ENCODE assay signal across 23 cellular contexts in the genomic region with DNA sequence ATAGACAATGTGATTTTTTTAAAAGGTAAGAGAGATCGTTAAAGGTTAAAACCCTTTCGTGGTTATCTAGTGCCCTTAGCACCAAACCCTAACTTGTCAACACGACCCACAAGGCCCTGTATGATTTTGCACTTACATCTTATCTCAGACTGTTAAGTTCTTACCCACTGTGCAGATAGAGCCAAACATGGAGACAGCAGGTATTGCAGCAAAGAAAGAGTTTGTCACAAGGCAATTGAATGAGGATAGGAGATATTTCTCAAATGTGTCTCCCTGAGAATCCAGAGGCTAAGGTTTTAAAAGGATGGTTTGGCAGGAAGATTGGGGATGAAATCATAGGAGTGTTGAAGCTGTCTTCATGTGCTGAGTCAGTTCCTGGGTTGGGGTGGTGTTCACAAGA.
"Had no signal": no experiment of that assay in that cellular context is flagged by ENCODE, and none has a peak within 500 bp of the region (broad histone marks: within the 10 kb centered on the region; RNA-seq: fewer than 3 reads in every experiment).

No MANE protein-coding gene starts in this region.

- ATAC-seq: activated CD4-positive, alpha-beta T cell treated with anti-CD3 and anti-CD28 coated beads for 36 hours; activated CD8-positive, alpha-beta T cell treated with anti-CD3 and anti-CD28 coated beads for 36 hours; activated T-cell treated with anti-CD3 and anti-CD28 coated beads, Interleukin-2, amount 50 U/mL, for 72 hours; K562; Panc1; Right ventricle myocardium inferior had no signal

- DNase-seq: activated CD4-positive, alpha-beta T cell treated with anti-CD3 and anti-CD28 coated beads for 36 hours; activated CD8-positive, alpha-beta memory T cell treated with anti-CD3 and anti-CD28 coated beads, Interleukin-2, amount 50 U/mL, for 4 hours; activated CD8-positive, alpha-beta T cell treated with anti-CD3 and anti-CD28 coated beads for 36 hours; activated T-cell treated with anti-CD3 and anti-CD28 coated beads, Interleukin-2, amount 50 U/mL, for 72 hours; amniotic stem cell; Karpas-422; NCI-H1105 treated with DMSO at 0.1 percent for 48 hours; NCI-H1436 treated with DMSO at 0.1 percent for 48 hours; NCI-H187; NCI-H2081; NCI-H446 treated with DMSO at 0.1 percent for 48 hours; NCI-H524 treated with DMSO at 0.1 percent for 48 hours; NCI-H774; OCI-M1; RPMI8226; T-helper 1 cell; WERI-Rb-1 had no signal

- FAIRE-seq: K562 had no signal

- H3K36me3 ChIP-seq: ascending aorta, cardiac muscle cell, WERI-Rb-1 had no signal

- H3K27ac ChIP-seq: ascending aorta, cardiac muscle cell, SK-N-MC, WERI-Rb-1 had no signal

- H3K4me3 ChIP-seq: ascending aorta, cardiac muscle cell, K562, SK-N-MC had no signal

- H3K27me3 ChIP-seq: ascending aorta, cardiac muscle cell had no signal
